12 cellular contexts compared by ENCODE assay signal in genomic region chr1:219582310-219582709, GRCh38. TPM values are rescaled to one million over a fixed set of nuclear protein-coding genes. Genes with fewer than 3 reads are reported as not detected.
DNase-seq lines count a peak whose midpoint lies in the region; ATAC-seq and TF ChIP-seq lines count a peak whose summit lies in the region.
"Had no signal": no experiment of that assay in that cellular context is flagged by ENCODE, and none has a peak within 500 bp of the region (broad histone marks: within the 10 kb centered on the region; RNA-seq: fewer than 3 reads in every experiment).

No MANE protein-coding gene starts in this region.

- 0 out of 2 replicates have a peak overlapping the region, but pooled peaks have one; percentile 5 for H3K4me3 ChIP-seq in PC-3 (ENCODE audit: low read length)

- peak; percentile 86 for DNase-seq in PC-3
- peak; percentile 26 for DNase-seq in myocyte (ENCODE audit: low read depth)
- no peak for DNase-seq in activated CD4-positive, alpha-beta T cell treated with anti-CD3 and anti-CD28 coated beads for 36 hours
- DNase-seq in stimulated activated naive CD8-positive, alpha-beta T cell treated with anti-CD3 and anti-CD28 coated beads, Interleukin-15, amount 100 ng/mL, for 72 hours = no peak
- DNase-seq in T-helper 9 cell = no peak
- DNase-seq in T-helper 17 cell = no peak
- DNase-seq: activated CD4-positive, CD25-positive, alpha-beta regulatory T cell treated with anti-CD3 and anti-CD28 coated beads, Interleukin-2, amount 50 U/mL, for 72 hours; aorta; NCI-H2227 treated with DMSO at 0.1 percent for 48 hours had no signal

- H3K27me3 Mint-ChIP-seq in activated CD4-positive, alpha-beta T cell treated with anti-CD3 and anti-CD28 coated beads for 36 hours = peaks cover 3% of the 10 kb centered on the region
- no peaks in the 10 kb centered on the region for H3K27me3 Mint-ChIP-seq in stimulated activated naive CD8-positive, alpha-beta T cell treated with anti-CD3 and anti-CD28 coated beads, Interleukin-15, amount 100 ng/mL, for 72 hours
- H3K27me3 Mint-ChIP-seq in T-helper 17 cell = no peaks in the 10 kb centered on the region
- H3K27me3 Mint-ChIP-seq: natural killer cell treated with Interleukin-12 subunit alpha and Interleukin-12 subunit beta and Interleukin-15 and Interleukin-18, amount 100 ng/mL, for 72 hours had no signal

- intact Hi-C loops in PC-3 (cut with micrococcal nuclease) = loop anchor here (5.0 kb wide), 2 partner anchors 230 to 495 kb away; no protein-coding TSS in a partner anchor
- intact Hi-C loops in activated CD4-positive, alpha-beta T cell treated with anti-CD3 and anti-CD28 coated beads for 36 hours (cut with DNase I, micrococcal nuclease) = no loop called here

- H3K4me2 ChIP-seq in PC-3 (ENCODE audit: low read length) = peak overlapping the region; percentile 32

- H3F3A ChIP-seq in PC-3 (ENCODE audit: low read length, unreplicated experiment) = no peaks in the 10 kb centered on the region

- H3K27ac ChIP-seq in PC-3 (ENCODE audit: low read length) = peak overlapping the region; percentile 28

- CTCF ChIA-PET in PC-3 (lab: Charles Lee) = interaction anchor here (0.5 kb wide), 1 partner anchor 63 kb away, joined by 3 read pairs; no protein-coding TSS in a partner anchor
- CTCF ChIA-PET in activated CD4-positive, alpha-beta T cell treated with anti-CD3 and anti-CD28 coated beads for 36 hours (lab: Charles Lee) = no interaction called here

- no peaks in the 10 kb centered on the region for H3K9me3 Mint-ChIP-seq in activated CD4-positive, alpha-beta T cell treated with anti-CD3 and anti-CD28 coated beads for 36 hours (ENCODE audit: low read depth)
- H3K9me3 Mint-ChIP-seq in stimulated activated naive CD8-positive, alpha-beta T cell treated with anti-CD3 and anti-CD28 coated beads, Interleukin-15, amount 100 ng/mL, for 72 hours = peaks cover 9 to 25% of the 10 kb centered on the region in 2 donors

- no peaks in the 10 kb centered on the region for H4K20me1 ChIP-seq in PC-3 (ENCODE audit: low read length)

- BruUV-seq in PC-3 (replicated peaks; lab: Mats Ljungman, UMichigan) = no TSS peak

- H3K4me3 Mint-ChIP-seq in activated CD4-positive, alpha-beta T cell treated with anti-CD3 and anti-CD28 coated beads for 36 hours = no peak overlapping the region
- no peak overlapping the region for H3K4me3 Mint-ChIP-seq in stimulated activated naive CD8-positive, alpha-beta T cell treated with anti-CD3 and anti-CD28 coated beads, Interleukin-15, amount 100 ng/mL, for 72 hours
- no peak overlapping the region for H3K4me3 Mint-ChIP-seq in T-helper 17 cell
- H3K4me3 Mint-ChIP-seq: natural killer cell treated with Interleukin-12 subunit alpha and Interleukin-12 subunit beta and Interleukin-15 and Interleukin-18, amount 100 ng/mL, for 72 hours had no signal

- H3K9me3 ChIP-seq in PC-3 (ENCODE audit: low read length) (no peaks in the 10 kb centered on the region), T-helper 17 cell (ENCODE audit: control insufficient read depth, low read length, poor library complexity, severe bottlenecking) (no peaks in the 10 kb centered on the region)

- H2AFZ ChIP-seq in PC-3 (ENCODE audit: low read length) = no peak overlapping the region

- POLR2A ChIA-PET in PC-3 (lab: Charles Lee; ENCODE audit: unreplicated experiment) = no interaction called here
- POLR2A ChIA-PET in activated CD4-positive, alpha-beta T cell treated with anti-CD3 and anti-CD28 coated beads for 36 hours (lab: Charles Lee) = no interaction called here

- no peaks in the 10 kb centered on the region for H3K4me1 Mint-ChIP-seq in activated CD4-positive, alpha-beta T cell treated with anti-CD3 and anti-CD28 coated beads for 36 hours
- peaks cover 10% of the 10 kb centered on the region for H3K4me1 Mint-ChIP-seq in stimulated activated naive CD8-positive, alpha-beta T cell treated with anti-CD3 and anti-CD28 coated beads, Interleukin-15, amount 100 ng/mL, for 72 hours
- no peaks in the 10 kb centered on the region for H3K4me1 Mint-ChIP-seq in T-helper 17 cell

- H3K4me1 ChIP-seq in PC-3 (ENCODE audit: insufficient read depth, low read length) = peaks cover 37% of the 10 kb centered on the region

- H3K27me3 ChIP-seq in PC-3 (ENCODE audit: low read length) = no peaks in the 10 kb centered on the region

- H3K9ac ChIP-seq in PC-3 (ENCODE audit: low read length) = no peak overlapping the region; the same call in 1 of the 2 replicates

- H3K36me3 Mint-ChIP-seq in activated CD4-positive, alpha-beta T cell treated with anti-CD3 and anti-CD28 coated beads for 36 hours (ENCODE audit: low read depth) = no peaks in the 10 kb centered on the region
- no peaks in the 10 kb centered on the region for H3K36me3 Mint-ChIP-seq in T-helper 17 cell (ENCODE audit: low read depth)
- H3K36me3 Mint-ChIP-seq: natural killer cell treated with Interleukin-12 subunit alpha and Interleukin-12 subunit beta and Interleukin-15 and Interleukin-18, amount 100 ng/mL, for 72 hours had no signal

- ATAC-seq in GM19023 (IDR thresholded peaks at IDR 0.05; ENCODE audit: unreplicated experiment) (peak; percentile 43), HG02885 (IDR thresholded peaks at IDR 0.05; ENCODE audit: poor library complexity, unreplicated experiment) (peak; percentile 70), PC-3 (0 out of 2 replicates have a peak, but pooled peaks have one; percentile 8), T-helper 17 cell (no peak)
- ATAC-seq in activated CD4-positive, alpha-beta T cell treated with anti-CD3 and anti-CD28 coated beads for 36 hours = no peak
- ATAC-seq in stimulated activated naive CD8-positive, alpha-beta T cell treated with anti-CD3 and anti-CD28 coated beads, Interleukin-15, amount 100 ng/mL, for 72 hours = no peak
- ATAC-seq: natural killer cell treated with Interleukin-12 subunit alpha and Interleukin-12 subunit beta and Interleukin-15 and Interleukin-18, amount 100 ng/mL, for 72 hours had no signal

- H3K79me2 ChIP-seq in PC-3 (ENCODE audit: low read length) = no peaks in the 10 kb centered on the region

- no peak for TF ChIP-seq CTCF in PC-3 (conservative IDR thresholded peaks at IDR 0.05; ENCODE audit: low read depth, low read length)

- no peaks in the 10 kb centered on the region for H3K9me2 ChIP-seq in PC-3 (replicated peaks; ENCODE audit: low read length)

- H3K27ac Mint-ChIP-seq in activated CD4-positive, alpha-beta T cell treated with anti-CD3 and anti-CD28 coated beads for 36 hours = no peak overlapping the region
- H3K27ac Mint-ChIP-seq in stimulated activated naive CD8-positive, alpha-beta T cell treated with anti-CD3 and anti-CD28 coated beads, Interleukin-15, amount 100 ng/mL, for 72 hours = no peak overlapping the region
- no peak overlapping the region for H3K27ac Mint-ChIP-seq in T-helper 17 cell
- H3K27ac Mint-ChIP-seq: natural killer cell treated with Interleukin-12 subunit alpha and Interleukin-12 subunit beta and Interleukin-15 and Interleukin-18, amount 100 ng/mL, for 72 hours had no signal

- H3K36me3 ChIP-seq in PC-3 (ENCODE audit: low read depth, low read length) = no peaks in the 10 kb centered on the region

RNA-seq across cellular contexts. Expression of gene ZC3H11B, which starts 30.6 kb away (rescaled TPM):
- total RNA-seq in PC-3 (2014; rRNA removed) = not detected in 2 replicates
- total RNA-seq in myocyte = 0.05 TPM in 1 of 2 replicates, not detected in the other
- polyA plus RNA-seq in myocyte (2012) = 0.05 TPM
- under 1 TPM; 0.19 to 0.34 TPM for total RNA-seq in activated CD4-positive, alpha-beta T cell treated with anti-CD3 and anti-CD28 coated beads for 36 hours
- total RNA-seq in T-helper 17 cell = under 1 TPM in 1 of 2 donors, not detected in 1; 0.34 TPM
- total RNA-seq: natural killer cell treated with Interleukin-12 subunit alpha and Interleukin-12 subunit beta and Interleukin-15 and Interleukin-18, amount 100 ng/mL, for 72 hours had no signal

Comparison
In these comparisons a context has a peak if more than half of its experiments do, and no peak if none do; other contexts are left out.
1. ATAC-seq: peak in GM19023 (single experiment), HG02885 (single experiment) and PC-3 (single experiment); none in activated CD4-positive, alpha-beta T cell treated with anti-CD3 and anti-CD28 coated beads for 36 hours (single experiment), stimulated activated naive CD8-positive, alpha-beta T cell treated with anti-CD3 and anti-CD28 coated beads, Interleukin-15, amount 100 ng/mL, for 72 hours (single experiment) and T-helper 17 cell (single experiment).
2. DNase-seq: peak in PC-3 (single experiment) and myocyte (single experiment); none in activated CD4-positive, alpha-beta T cell treated with anti-CD3 and anti-CD28 coated beads for 36 hours (single experiment), stimulated activated naive CD8-positive, alpha-beta T cell treated with anti-CD3 and anti-CD28 coated beads, Interleukin-15, amount 100 ng/mL, for 72 hours (0 of 2), T-helper 9 cell (single experiment) and T-helper 17 cell (0 of 3).